1 cellular context compared by ENCODE assay signal in the genomic region with DNA sequence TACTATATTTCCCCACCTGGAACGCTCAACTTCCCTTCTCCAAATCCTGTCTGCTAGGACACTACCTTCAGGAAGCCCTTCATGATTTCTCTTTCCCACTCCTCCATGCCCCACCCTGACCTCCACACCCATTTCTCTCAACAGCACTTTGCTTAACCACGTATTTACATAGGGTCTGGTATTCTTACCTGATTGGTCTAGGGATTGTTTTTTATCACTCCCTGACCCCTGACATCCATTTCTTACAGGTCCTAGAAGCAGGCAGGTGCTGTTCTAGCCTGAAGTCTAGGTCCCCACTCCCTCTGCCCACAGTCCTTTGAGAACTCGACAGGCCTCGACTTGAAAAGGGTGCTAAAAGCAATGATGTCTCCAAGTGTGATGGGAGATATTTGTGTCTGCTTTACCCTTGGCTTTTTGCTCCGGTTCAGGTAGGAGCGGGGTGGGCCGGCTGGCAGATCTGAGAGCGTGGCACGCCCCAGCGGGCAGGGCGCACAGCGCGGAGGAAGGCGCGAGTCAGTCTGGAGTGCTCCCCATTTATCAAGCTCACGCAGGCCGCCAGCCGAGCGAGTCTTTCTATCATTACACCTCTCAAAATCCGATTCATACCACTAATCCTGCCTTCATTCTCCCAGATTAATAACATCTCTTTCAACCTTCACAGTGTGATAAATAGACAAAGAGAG.
TF ChIP-seq lines count a peak whose summit lies in the region.

No MANE protein-coding gene starts in this region.

TF ChIP-seq in GM23338, 12 proteins besides CTCF, POLR2A, EP300 and RAD21 (continued from another document):
- TF ChIP-seq, protein P1, sequence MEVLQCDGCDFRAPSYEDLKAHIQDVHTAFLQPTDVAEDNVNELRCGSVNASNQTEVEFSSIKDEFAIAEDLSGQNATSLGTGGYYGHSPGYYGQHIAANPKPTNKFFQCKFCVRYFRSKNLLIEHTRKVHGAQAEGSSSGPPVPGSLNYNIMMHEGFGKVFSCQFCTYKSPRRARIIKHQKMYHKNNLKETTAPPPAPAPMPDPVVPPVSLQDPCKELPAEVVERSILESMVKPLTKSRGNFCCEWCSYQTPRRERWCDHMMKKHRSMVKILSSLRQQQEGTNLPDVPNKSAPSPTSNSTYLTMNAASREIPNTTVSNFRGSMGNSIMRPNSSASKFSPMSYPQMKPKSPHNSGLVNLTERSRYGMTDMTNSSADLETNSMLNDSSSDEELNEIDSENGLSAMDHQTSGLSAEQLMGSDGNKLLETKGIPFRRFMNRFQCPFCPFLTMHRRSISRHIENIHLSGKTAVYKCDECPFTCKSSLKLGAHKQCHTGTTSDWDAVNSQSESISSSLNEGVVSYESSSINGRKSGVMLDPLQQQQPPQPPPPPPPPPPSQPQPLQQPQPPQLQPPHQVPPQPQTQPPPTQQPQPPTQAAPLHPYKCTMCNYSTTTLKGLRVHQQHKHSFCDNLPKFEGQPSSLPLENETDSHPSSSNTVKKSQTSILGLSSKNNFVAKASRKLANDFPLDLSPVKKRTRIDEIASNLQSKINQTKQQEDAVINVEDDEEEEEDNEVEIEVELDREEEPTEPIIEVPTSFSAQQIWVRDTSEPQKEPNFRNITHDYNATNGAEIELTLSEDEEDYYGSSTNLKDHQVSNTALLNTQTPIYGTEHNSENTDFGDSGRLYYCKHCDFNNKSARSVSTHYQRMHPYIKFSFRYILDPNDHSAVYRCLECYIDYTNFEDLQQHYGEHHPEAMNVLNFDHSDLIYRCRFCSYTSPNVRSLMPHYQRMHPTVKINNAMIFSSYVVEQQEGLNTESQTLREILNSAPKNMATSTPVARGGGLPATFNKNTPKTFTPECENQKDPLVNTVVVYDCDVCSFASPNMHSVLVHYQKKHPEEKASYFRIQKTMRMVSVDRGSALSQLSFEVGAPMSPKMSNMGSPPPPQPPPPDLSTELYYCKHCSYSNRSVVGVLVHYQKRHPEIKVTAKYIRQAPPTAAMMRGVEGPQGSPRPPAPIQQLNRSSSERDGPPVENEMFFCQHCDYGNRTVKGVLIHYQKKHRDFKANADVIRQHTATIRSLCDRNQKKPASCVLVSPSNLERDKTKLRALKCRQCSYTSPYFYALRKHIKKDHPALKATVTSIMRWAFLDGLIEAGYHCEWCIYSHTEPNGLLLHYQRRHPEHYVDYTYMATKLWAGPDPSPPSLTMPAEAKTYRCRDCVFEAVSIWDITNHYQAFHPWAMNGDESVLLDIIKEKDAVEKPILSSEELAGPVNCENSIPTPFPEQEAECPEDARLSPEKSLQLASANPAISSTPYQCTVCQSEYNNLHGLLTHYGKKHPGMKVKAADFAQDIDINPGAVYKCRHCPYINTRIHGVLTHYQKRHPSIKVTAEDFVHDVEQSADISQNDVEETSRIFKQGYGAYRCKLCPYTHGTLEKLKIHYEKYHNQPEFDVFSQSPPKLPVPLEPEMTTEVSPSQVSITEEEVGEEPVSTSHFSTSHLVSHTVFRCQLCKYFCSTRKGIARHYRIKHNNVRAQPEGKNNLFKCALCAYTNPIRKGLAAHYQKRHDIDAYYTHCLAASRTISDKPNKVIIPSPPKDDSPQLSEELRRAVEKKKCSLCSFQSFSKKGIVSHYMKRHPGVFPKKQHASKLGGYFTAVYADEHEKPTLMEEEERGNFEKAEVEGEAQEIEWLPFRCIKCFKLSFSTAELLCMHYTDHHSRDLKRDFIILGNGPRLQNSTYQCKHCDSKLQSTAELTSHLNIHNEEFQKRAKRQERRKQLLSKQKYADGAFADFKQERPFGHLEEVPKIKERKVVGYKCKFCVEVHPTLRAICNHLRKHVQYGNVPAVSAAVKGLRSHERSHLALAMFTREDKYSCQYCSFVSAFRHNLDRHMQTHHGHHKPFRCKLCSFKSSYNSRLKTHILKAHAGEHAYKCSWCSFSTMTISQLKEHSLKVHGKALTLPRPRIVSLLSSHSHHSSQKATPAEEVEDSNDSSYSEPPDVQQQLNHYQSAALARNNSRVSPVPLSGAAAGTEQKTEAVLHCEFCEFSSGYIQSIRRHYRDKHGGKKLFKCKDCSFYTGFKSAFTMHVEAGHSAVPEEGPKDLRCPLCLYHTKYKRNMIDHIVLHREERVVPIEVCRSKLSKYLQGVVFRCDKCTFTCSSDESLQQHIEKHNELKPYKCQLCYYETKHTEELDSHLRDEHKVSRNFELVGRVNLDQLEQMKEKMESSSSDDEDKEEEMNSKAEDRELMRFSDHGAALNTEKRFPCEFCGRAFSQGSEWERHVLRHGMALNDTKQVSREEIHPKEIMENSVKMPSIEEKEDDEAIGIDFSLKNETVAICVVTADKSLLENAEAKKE (CRISPR knock-in tag; IDR thresholded peaks at IDR 0.05): no peak
- TF ChIP-seq CREB1 (CRISPR knock-in tag; IDR thresholded peaks at IDR 0.05; ENCODE audit: low read depth): no peak
- TF ChIP-seq EZH2 (IDR thresholded peaks at IDR 0.05; ENCODE audit: low read depth, unreplicated experiment): no peak
- TF ChIP-seq POLR2AphosphoS5 (IDR thresholded peaks at IDR 0.05; ENCODE audit: low read depth): no peak
